Comparison of ENCODE assay signal across 1 cellular context in the genomic region with DNA sequence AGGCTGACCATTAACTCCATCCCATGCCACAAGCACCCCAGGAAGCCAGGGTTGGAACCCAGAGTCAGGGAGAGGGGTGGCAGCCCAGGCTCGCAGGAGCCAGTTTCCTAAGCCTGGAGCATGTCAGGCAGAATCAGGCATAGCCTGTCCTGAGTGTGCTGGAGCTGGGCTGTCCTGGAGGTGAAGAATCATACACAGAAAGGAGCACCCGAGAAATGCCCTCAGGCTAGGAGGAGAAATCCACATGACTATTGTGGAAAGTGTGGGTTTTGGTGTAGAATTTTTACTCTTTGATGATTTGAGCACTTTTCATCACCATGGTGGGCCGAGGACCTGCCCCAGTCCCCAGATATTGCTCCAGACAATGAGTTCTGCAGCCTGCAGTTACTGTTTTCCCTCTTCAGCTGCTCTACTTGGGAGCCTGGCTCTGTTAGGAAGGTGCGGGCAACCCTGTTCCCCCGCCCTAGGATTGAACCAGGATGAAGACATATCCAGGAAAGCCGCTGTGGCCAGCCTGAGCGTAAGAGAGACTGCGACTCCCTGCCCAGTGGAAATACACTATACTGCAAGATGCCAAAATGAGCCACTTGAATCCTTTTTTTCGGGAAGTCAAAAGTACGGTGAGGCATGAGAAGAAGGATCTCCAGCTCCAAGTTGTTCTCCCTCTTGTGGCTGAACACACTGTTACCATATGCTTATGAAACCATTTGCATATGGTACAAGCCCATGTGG.
A peak's percentile ranks its signal among the peaks of the same experiment; 100 is the strongest.
TF ChIP-seq lines count a peak whose summit lies in the region.

No MANE protein-coding gene starts in this region.

TF ChIP-seq in K562, 482 proteins besides CTCF, POLR2A, EP300 and RAD21:
- TF ChIP-seq DNMT1 (IDR thresholded peaks at IDR 0.05) = no peak
- TF ChIP-seq ZMIZ1 (IDR thresholded peaks at IDR 0.05; ENCODE audit: low read depth in 2 of 2, low read length in 2 of 2) = no peak
- peak in 1 of 3 experiments; percentile 78; a peak in 2 of 6 replicates for TF ChIP-seq ZBTB11 (CRISPR knock-in tag; IDR thresholded peaks at IDR 0.05)
- TF ChIP-seq SRSF7 (optimal IDR thresholded peaks at IDR 0.05; ENCODE audit: low read depth, low read length) = no peak
TF ChIP-seq in K562: peak in this region for 1.
